1 cellular context compared by ENCODE assay signal in genomic region chr17:68291836-68292688, GRCh38.
TF ChIP-seq lines count a peak whose summit lies in the region.

No MANE protein-coding gene starts in this region.

TF ChIP-seq in WTC11, 78 proteins besides CTCF, POLR2A, EP300 and RAD21 (continued from another document):
- TF ChIP-seq ATF6 (CRISPR knock-in tag; IDR thresholded peaks at IDR 0.05) (no peak), NR2C2 (CRISPR knock-in tag; IDR thresholded peaks at IDR 0.05) (no peak), ZNF512 (CRISPR knock-in tag; IDR thresholded peaks at IDR 0.05; ENCODE audit: borderline replicate concordance) (no peak), FOXJ3 (CRISPR knock-in tag; IDR thresholded peaks at IDR 0.05; ENCODE audit: borderline replicate concordance) (no peak), USF1 (CRISPR knock-in tag; IDR thresholded peaks at IDR 0.05) (no peak), MLX (CRISPR knock-in tag; IDR thresholded peaks at IDR 0.05) (no peak), SMAD4 (CRISPR knock-in tag; IDR thresholded peaks at IDR 0.05) (no peak), HMGA2 (CRISPR knock-in tag; IDR thresholded peaks at IDR 0.05) (no peak), ZNF671 (CRISPR knock-in tag; IDR thresholded peaks at IDR 0.05) (no peak), JUN (CRISPR knock-in tag; IDR thresholded peaks at IDR 0.05) (0 out of 2 replicates have a peak, but pooled peaks have one; percentile 65), ARID4B (CRISPR knock-in tag; IDR thresholded peaks at IDR 0.05; ENCODE audit: borderline replicate concordance) (peak; percentile 48; the same call in 1 of the 2 replicates), KAT7 (CRISPR knock-in tag; IDR thresholded peaks at IDR 0.05; ENCODE audit: borderline replicate concordance) (no peak), NFE2L1 (CRISPR knock-in tag; IDR thresholded peaks at IDR 0.05) (peak; percentile 58; the same call in 1 of the 2 replicates), ZNF317 (CRISPR knock-in tag; IDR thresholded peaks at IDR 0.05; ENCODE audit: borderline replicate concordance, low read depth) (no peak), GTF2I (CRISPR knock-in tag; conservative IDR thresholded peaks at IDR 0.05) (no peak), ZNF219 (CRISPR knock-in tag; IDR thresholded peaks at IDR 0.05; ENCODE audit: borderline replicate concordance) (no peak), MYBL2 (CRISPR knock-in tag; IDR thresholded peaks at IDR 0.05) (no peak), GRHL2 (CRISPR knock-in tag; IDR thresholded peaks at IDR 0.05; ENCODE audit: insufficient replicate concordance, severe bottlenecking) (no peak), ZNF138 (CRISPR knock-in tag; conservative IDR thresholded peaks at IDR 0.05) (peak; percentile 81; the same call in 1 of the 2 replicates), CREM (CRISPR knock-in tag; IDR thresholded peaks at IDR 0.05) (no peak), TCF7 (CRISPR knock-in tag; IDR thresholded peaks at IDR 0.05; ENCODE audit: low read depth) (peak; percentile 71; the same call in 1 of the 2 replicates), NFYB (CRISPR knock-in tag; conservative IDR thresholded peaks at IDR 0.05; ENCODE audit: low read depth) (no peak), ATF1 (CRISPR knock-in tag; IDR thresholded peaks at IDR 0.05) (no peak), PRRX2 (CRISPR knock-in tag; IDR thresholded peaks at IDR 0.05) (no peak), SOX15 (CRISPR knock-in tag; IDR thresholded peaks at IDR 0.05) (no peak)
- TF ChIP-seq, protein P1, sequence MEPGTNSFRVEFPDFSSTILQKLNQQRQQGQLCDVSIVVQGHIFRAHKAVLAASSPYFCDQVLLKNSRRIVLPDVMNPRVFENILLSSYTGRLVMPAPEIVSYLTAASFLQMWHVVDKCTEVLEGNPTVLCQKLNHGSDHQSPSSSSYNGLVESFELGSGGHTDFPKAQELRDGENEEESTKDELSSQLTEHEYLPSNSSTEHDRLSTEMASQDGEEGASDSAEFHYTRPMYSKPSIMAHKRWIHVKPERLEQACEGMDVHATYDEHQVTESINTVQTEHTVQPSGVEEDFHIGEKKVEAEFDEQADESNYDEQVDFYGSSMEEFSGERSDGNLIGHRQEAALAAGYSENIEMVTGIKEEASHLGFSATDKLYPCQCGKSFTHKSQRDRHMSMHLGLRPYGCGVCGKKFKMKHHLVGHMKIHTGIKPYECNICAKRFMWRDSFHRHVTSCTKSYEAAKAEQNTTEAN (CRISPR knock-in tag; IDR thresholded peaks at IDR 0.05) = 0 out of 2 replicates have a peak, but pooled peaks have one; percentile 79
- TF ChIP-seq, protein P2, sequence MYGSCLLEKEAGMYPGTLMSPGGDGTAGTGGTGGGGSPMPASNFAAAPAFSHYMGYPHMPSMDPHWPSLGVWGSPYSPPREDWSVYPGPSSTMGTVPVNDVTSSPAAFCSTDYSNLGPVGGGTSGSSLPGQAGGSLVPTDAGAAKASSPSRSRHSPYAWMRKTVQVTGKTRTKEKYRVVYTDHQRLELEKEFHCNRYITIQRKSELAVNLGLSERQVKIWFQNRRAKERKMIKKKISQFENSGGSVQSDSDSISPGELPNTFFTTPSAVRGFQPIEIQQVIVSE (CRISPR knock-in tag; IDR thresholded peaks at IDR 0.05; ENCODE audit: borderline replicate concordance) = no peak
- TF ChIP-seq, protein P3, sequence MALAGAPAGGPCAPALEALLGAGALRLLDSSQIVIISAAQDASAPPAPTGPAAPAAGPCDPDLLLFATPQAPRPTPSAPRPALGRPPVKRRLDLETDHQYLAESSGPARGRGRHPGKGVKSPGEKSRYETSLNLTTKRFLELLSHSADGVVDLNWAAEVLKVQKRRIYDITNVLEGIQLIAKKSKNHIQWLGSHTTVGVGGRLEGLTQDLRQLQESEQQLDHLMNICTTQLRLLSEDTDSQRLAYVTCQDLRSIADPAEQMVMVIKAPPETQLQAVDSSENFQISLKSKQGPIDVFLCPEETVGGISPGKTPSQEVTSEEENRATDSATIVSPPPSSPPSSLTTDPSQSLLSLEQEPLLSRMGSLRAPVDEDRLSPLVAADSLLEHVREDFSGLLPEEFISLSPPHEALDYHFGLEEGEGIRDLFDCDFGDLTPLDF (CRISPR knock-in tag; IDR thresholded peaks at IDR 0.05) = no peak
- TF ChIP-seq, protein P4, sequence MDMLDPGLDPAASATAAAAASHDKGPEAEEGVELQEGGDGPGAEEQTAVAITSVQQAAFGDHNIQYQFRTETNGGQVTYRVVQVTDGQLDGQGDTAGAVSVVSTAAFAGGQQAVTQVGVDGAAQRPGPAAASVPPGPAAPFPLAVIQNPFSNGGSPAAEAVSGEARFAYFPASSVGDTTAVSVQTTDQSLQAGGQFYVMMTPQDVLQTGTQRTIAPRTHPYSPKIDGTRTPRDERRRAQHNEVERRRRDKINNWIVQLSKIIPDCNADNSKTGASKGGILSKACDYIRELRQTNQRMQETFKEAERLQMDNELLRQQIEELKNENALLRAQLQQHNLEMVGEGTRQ (CRISPR knock-in tag; IDR thresholded peaks at IDR 0.05) = no peak
- TF ChIP-seq, protein P5, sequence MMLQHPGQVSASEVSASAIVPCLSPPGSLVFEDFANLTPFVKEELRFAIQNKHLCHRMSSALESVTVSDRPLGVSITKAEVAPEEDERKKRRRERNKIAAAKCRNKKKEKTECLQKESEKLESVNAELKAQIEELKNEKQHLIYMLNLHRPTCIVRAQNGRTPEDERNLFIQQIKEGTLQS (CRISPR knock-in tag; conservative IDR thresholded peaks at IDR 0.05) = no peak
- TF ChIP-seq, protein P6, sequence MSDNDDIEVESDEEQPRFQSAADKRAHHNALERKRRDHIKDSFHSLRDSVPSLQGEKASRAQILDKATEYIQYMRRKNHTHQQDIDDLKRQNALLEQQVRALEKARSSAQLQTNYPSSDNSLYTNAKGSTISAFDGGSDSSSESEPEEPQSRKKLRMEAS (CRISPR knock-in tag; IDR thresholded peaks at IDR 0.05) = peak; percentile 74
